In the genomic region with DNA sequence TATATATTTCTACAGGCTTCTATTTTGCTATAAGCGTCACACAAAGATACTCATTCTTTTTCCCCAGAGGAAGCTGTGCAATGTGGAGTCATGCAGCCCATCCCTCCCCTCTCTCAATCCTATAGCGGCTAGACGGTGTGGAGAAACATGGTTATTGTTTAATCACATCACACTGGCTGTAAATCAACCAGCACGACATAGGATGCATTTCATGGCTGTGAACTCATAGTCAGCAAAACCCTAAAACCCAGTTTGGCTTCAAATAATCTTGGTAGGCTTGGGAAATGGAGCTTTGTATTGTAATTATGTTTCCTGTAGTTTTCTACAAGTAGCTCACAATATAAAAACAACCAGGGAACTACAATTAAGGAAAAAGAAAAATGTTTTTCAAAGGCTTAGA, we compare ENCODE assay signal across 26 cellular contexts. TPM values are rescaled to one million over a fixed set of nuclear protein-coding genes. Genes with fewer than 3 reads are reported as not detected.
DNase-seq lines count a peak whose midpoint lies in the region; ATAC-seq and TF ChIP-seq lines count a peak whose summit lies in the region.
"Had no signal": no experiment of that assay in that cellular context is flagged by ENCODE, and none has a peak within 500 bp of the region (broad histone marks: within the 10 kb centered on the region; RNA-seq: fewer than 3 reads in every experiment).

No MANE protein-coding gene starts in this region.

- H3K4me1 Mint-ChIP-seq in activated naive CD8-positive, alpha-beta T cell (ENCODE audit: low read depth), result peaks cover 17% of the 10 kb centered on the region
- H3K4me1 Mint-ChIP-seq in activated naive CD8-positive, alpha-beta T cell treated with anti-CD3 and anti-CD28 coated beads for 36 hours, result peaks cover 6% of the 10 kb centered on the region
- H3K4me1 Mint-ChIP-seq in naive thymus-derived CD4-positive, alpha-beta T cell, result peaks cover 10 to 17% (median 16%) of the 10 kb centered on the region in 7 donors
- peaks cover 5% of the 10 kb centered on the region for H3K4me1 Mint-ChIP-seq in activated T-helper 2 cell treated with anti-CD3 and anti-CD28 coated beads, Interferon-gamma antibody, Interleukin-2, Interleukin-4, amounts not matched to agents 10 μg/mL and 5 μg/mL and 100 μg/mL, durations not matched to agents 14 hours and 24 hours and 36 hours (ENCODE audit: low read depth)

- POLR2A ChIA-PET in naive thymus-derived CD4-positive, alpha-beta T cell (lab: Charles Lee), result interaction anchor here (0.5 kb wide), 1 partner anchor 28 kb away, joined by 3 read pairs; no protein-coding TSS in a partner anchor

- H3K9me3 ChIP-seq in naive thymus-derived CD4-positive, alpha-beta T cell (ENCODE audit: control insufficient read depth in 2 of 3, low read length in 3 of 3), result no peaks in the 10 kb centered on the region
- H3K9me3 ChIP-seq: sigmoid colon, stomach, upper lobe of left lung had no signal

- peaks cover 12% of the 10 kb centered on the region in 2 donors for H3K4me1 ChIP-seq in naive thymus-derived CD4-positive, alpha-beta T cell (ENCODE audit: control insufficient read depth in 2 of 2, insufficient read depth in 2 of 2, low read length in 2 of 2)

- peaks cover 24% of the 10 kb centered on the region for H3K36me3 Mint-ChIP-seq in activated naive CD8-positive, alpha-beta T cell
- H3K36me3 Mint-ChIP-seq in activated naive CD8-positive, alpha-beta T cell treated with anti-CD3 and anti-CD28 coated beads for 36 hours, result peaks cover 11% of the 10 kb centered on the region
- peaks cover 5 to 38% (median 25%) of the 10 kb centered on the region in 5 donors for H3K36me3 Mint-ChIP-seq in naive thymus-derived CD4-positive, alpha-beta T cell
- peaks cover 3% of the 10 kb centered on the region for H3K36me3 Mint-ChIP-seq in activated T-helper 2 cell treated with anti-CD3 and anti-CD28 coated beads, Interferon-gamma antibody, Interleukin-2, Interleukin-4, amounts not matched to agents 10 μg/mL and 5 μg/mL and 100 μg/mL, durations not matched to agents 14 hours and 24 hours and 36 hours (ENCODE audit: low read depth)

- H3K36me3 ChIP-seq in naive thymus-derived CD4-positive, alpha-beta T cell (ENCODE audit: control insufficient read depth in 2 of 3, insufficient read depth in 3 of 3, low read length in 3 of 3), result no peaks in the 10 kb centered on the region
- H3K36me3 ChIP-seq: cardiac muscle cell, sigmoid colon, upper lobe of left lung had no signal

- intact Hi-C loops in naive thymus-derived CD4-positive, alpha-beta T cell (cut with micrococcal nuclease), result no loop called here
- intact Hi-C loops in activated T-helper 2 cell treated with anti-CD3 and anti-CD28 coated beads, Interferon-gamma antibody, Interleukin-2, Interleukin-4, amounts not matched to agents 10 μg/mL and 5 μg/mL and 100 μg/mL, durations not matched to agents 14 hours and 24 hours and 36 hours (cut with micrococcal nuclease), result no loop called here

- H3K27ac ChIP-seq in coronary artery, result peak overlapping the region; percentile 85 to 86
- no peak overlapping the region for H3K27ac ChIP-seq in naive thymus-derived CD4-positive, alpha-beta T cell (ENCODE audit: low read depth, low read length)
- H3K27ac ChIP-seq: cardiac muscle cell, sigmoid colon, stomach, upper lobe of left lung had no signal

- CTCF ChIA-PET in naive thymus-derived CD4-positive, alpha-beta T cell (lab: Charles Lee), result interaction anchor here (2.3 kb wide), 1 partner anchor 20 kb away, joined by 7 read pairs; no protein-coding TSS in a partner anchor

- peaks cover 42% of the 10 kb centered on the region for H3K27me3 Mint-ChIP-seq in activated naive CD8-positive, alpha-beta T cell
- peaks cover 81% of the 10 kb centered on the region for H3K27me3 Mint-ChIP-seq in activated naive CD8-positive, alpha-beta T cell treated with anti-CD3 and anti-CD28 coated beads for 36 hours
- H3K27me3 Mint-ChIP-seq in naive thymus-derived CD4-positive, alpha-beta T cell, result peaks cover 61 to 72% (median 65%) of the 10 kb centered on the region in 5 donors
- H3K27me3 Mint-ChIP-seq in activated T-helper 2 cell treated with anti-CD3 and anti-CD28 coated beads, Interferon-gamma antibody, Interleukin-2, Interleukin-4, amounts not matched to agents 10 μg/mL and 5 μg/mL and 100 μg/mL, durations not matched to agents 14 hours and 24 hours and 36 hours (ENCODE audit: low read depth), result peaks cover 63% of the 10 kb centered on the region

- no peak for TF ChIP-seq CTCF in coronary artery (IDR thresholded peaks at IDR 0.05)

- no peak overlapping the region for H3K27ac Mint-ChIP-seq in activated naive CD8-positive, alpha-beta T cell
- no peak overlapping the region for H3K27ac Mint-ChIP-seq in activated naive CD8-positive, alpha-beta T cell treated with anti-CD3 and anti-CD28 coated beads for 36 hours
- H3K27ac Mint-ChIP-seq in naive thymus-derived CD4-positive, alpha-beta T cell, result no peak overlapping the region
- no peak overlapping the region for H3K27ac Mint-ChIP-seq in activated T-helper 2 cell treated with anti-CD3 and anti-CD28 coated beads, Interferon-gamma antibody, Interleukin-2, Interleukin-4, amounts not matched to agents 10 μg/mL and 5 μg/mL and 100 μg/mL, durations not matched to agents 14 hours and 24 hours and 36 hours
- H3K27ac Mint-ChIP-seq: memory B cell had no signal

- H3K9me3 Mint-ChIP-seq in activated naive CD8-positive, alpha-beta T cell (ENCODE audit: low read depth), result no peaks in the 10 kb centered on the region
- no peaks in the 10 kb centered on the region for H3K9me3 Mint-ChIP-seq in activated naive CD8-positive, alpha-beta T cell treated with anti-CD3 and anti-CD28 coated beads for 36 hours
- H3K9me3 Mint-ChIP-seq in naive thymus-derived CD4-positive, alpha-beta T cell, result peaks cover 0 to 3% (median 0%) of the 10 kb centered on the region in 11 donors
- H3K9me3 Mint-ChIP-seq in activated T-helper 2 cell treated with anti-CD3 and anti-CD28 coated beads, Interferon-gamma antibody, Interleukin-2, Interleukin-4, amounts not matched to agents 10 μg/mL and 5 μg/mL and 100 μg/mL, durations not matched to agents 14 hours and 24 hours and 36 hours, result no peaks in the 10 kb centered on the region
- H3K9me3 Mint-ChIP-seq: memory B cell had no signal

- no peak for ATAC-seq in naive thymus-derived CD4-positive, alpha-beta T cell
- no peak for ATAC-seq in HG03139 (IDR thresholded peaks at IDR 0.05; ENCODE audit: unreplicated experiment)
- ATAC-seq: left cardiac atrium had no signal

- H3K4me3 ChIP-seq in coronary artery, result peak overlapping the region; percentile 86
- H3K4me3 ChIP-seq in naive thymus-derived CD4-positive, alpha-beta T cell (ENCODE audit: low read length), result no peak overlapping the region
- H3K4me3 ChIP-seq: cardiac muscle cell, sigmoid colon, stomach, upper lobe of left lung had no signal

- no peak for DNase-seq in activated naive CD8-positive, alpha-beta T cell treated with anti-CD3 and anti-CD28 coated beads for 36 hours
- DNase-seq in coronary artery (ENCODE audit: low spot score), result no peak
- DNase-seq in naive thymus-derived CD4-positive, alpha-beta T cell, result no peak
- DNase-seq in activated T-helper 2 cell treated with anti-CD3 and anti-CD28 coated beads, Interferon-gamma antibody, Interleukin-2, Interleukin-4, amounts not matched to agents 10 μg/mL and 5 μg/mL and 100 μg/mL, durations not matched to agents 14 hours and 24 hours and 36 hours (ENCODE audit: low spot score), result no peak
- DNase-seq in activated naive CD4-positive, alpha-beta T cell treated with anti-CD3 and anti-CD28 coated beads, Interleukin-2, amount 50 U/mL, for 16 hours, result no peak
- no peak for DNase-seq in AG08395 (ENCODE audit: low spot score)
- DNase-seq: activated CD4-positive, alpha-beta T cell treated with anti-CD3 and anti-CD28 coated beads, Interleukin-2, amount 50 U/mL, for 4 hours; activated CD4-positive, CD25-positive, alpha-beta regulatory T cell; activated effector memory CD4-positive, alpha-beta T cell treated with Interleukin-2 at 50 U/mL for 16 hours; COR-L47; dermis blood vessel endothelial cell; GDM1; head of caudate nucleus; left cardiac atrium; NCI-H1694; NCI-H510A treated with DMSO at 0.1 percent for 48 hours; SHP77 treated with DMSO at 0.1 percent for 48 hours; sigmoid colon; stimulated activated CD4-positive, alpha-beta T cell treated with anti-CD3 and anti-CD28 coated beads, Interleukin-15, amount 100 ng/mL, for 24 hours; stomach; SW 1271; upper lobe of left lung had no signal

- H3K4me3 Mint-ChIP-seq in activated naive CD8-positive, alpha-beta T cell, result peak overlapping the region; percentile 25
- H3K4me3 Mint-ChIP-seq in activated naive CD8-positive, alpha-beta T cell treated with anti-CD3 and anti-CD28 coated beads for 36 hours, result no peak overlapping the region
- H3K4me3 Mint-ChIP-seq in naive thymus-derived CD4-positive, alpha-beta T cell, result peak overlapping the region in 8 of 10 donors; percentile 15 to 89 (median 72)
- H3K4me3 Mint-ChIP-seq in activated T-helper 2 cell treated with anti-CD3 and anti-CD28 coated beads, Interferon-gamma antibody, Interleukin-2, Interleukin-4, amounts not matched to agents 10 μg/mL and 5 μg/mL and 100 μg/mL, durations not matched to agents 14 hours and 24 hours and 36 hours (ENCODE audit: low read depth), result no peak overlapping the region
- H3K4me3 Mint-ChIP-seq: memory B cell had no signal

- H3K27me3 ChIP-seq in naive thymus-derived CD4-positive, alpha-beta T cell (ENCODE audit: control insufficient read depth in 2 of 2, insufficient read depth in 2 of 2, low read length in 2 of 2), result peaks cover 7 to 16% of the 10 kb centered on the region in 2 donors

RNA-seq across cellular contexts. Expression of a gene that starts 16.8 kb away (rescaled TPM):
- not detected for total RNA-seq in activated naive CD8-positive, alpha-beta T cell treated with anti-CD3 and anti-CD28 coated beads for 36 hours
- not detected for total RNA-seq in naive thymus-derived CD4-positive, alpha-beta T cell
- polyA plus RNA-seq in naive thymus-derived CD4-positive, alpha-beta T cell, result not detected
- 0.05 and 0.07 TPM in 2 replicates for total RNA-seq in activated T-helper 2 cell treated with anti-CD3 and anti-CD28 coated beads, Interferon-gamma antibody, Interleukin-2, Interleukin-4, amounts not matched to agents 10 μg/mL and 5 μg/mL and 100 μg/mL, durations not matched to agents 14 hours and 24 hours and 36 hours

Comparison
In these comparisons a context has a peak if more than half of its experiments do, and no peak if none do; other contexts are left out.
1. H3K4me3 Mint-ChIP-seq: peak in activated naive CD8-positive, alpha-beta T cell (single experiment) and naive thymus-derived CD4-positive, alpha-beta T cell (8 of 10); none in activated naive CD8-positive, alpha-beta T cell treated with anti-CD3 and anti-CD28 coated beads for 36 hours (single experiment) and activated T-helper 2 cell treated with anti-CD3 and anti-CD28 coated beads, Interferon-gamma antibody, Interleukin-2, Interleukin-4, amounts not matched to agents 10 μg/mL and 5 μg/mL and 100 μg/mL, durations not matched to agents 14 hours and 24 hours and 36 hours (single experiment).